13 cellular contexts compared by ENCODE assay signal in the genomic region with DNA sequence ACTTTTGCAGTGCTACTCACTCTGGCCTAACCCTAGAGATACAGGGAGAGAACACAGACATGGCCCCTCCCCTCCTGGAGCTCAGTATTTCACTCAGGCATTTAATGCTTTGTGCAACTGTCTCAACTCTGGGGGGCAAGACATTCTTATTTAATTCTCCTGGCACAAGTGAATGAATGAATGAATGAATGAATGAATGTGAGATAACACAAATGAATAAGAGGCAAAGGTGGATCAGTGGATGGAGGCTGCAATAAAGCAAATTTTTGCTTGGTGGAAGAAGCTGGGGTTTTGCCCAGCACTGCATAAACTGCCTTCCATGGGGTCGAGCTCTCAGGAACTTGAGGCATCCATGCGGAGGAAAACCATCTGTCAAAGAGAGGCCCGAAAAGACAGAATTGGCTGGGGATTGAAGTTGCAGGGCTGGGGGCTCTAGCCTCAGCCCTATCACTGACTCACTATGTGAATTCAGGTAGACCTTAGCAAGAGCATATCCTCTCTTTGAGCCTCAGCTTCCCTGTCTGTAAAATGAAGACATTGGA.
"Had no signal": no experiment of that assay in that cellular context is flagged by ENCODE, and none has a peak within 500 bp of the region (broad histone marks: within the 10 kb centered on the region; RNA-seq: fewer than 3 reads in every experiment).

No MANE protein-coding gene starts in this region.

- DNase-seq: activated CD4-positive, alpha-beta T cell treated with anti-CD3 and anti-CD28 coated beads for 1 hour; activated CD8-positive, alpha-beta memory T cell treated with anti-CD3 and anti-CD28 coated beads for 24 hours; activated CD8-positive, alpha-beta memory T cell treated with anti-CD3 and anti-CD28 coated beads, Interleukin-2, amount 50 U/mL, for 48 hours; activated gamma-delta T cell treated with Interleukin-2 at 50 U/mL for 16 hours; dermis blood vessel endothelial cell; effector memory CD4-positive, alpha-beta T cell; esophagus squamous epithelium; mesenchymal stem cell; natural killer cell; nucleus accumbens; posterior cingulate gyrus; spleen; stimulated activated naive CD4-positive, alpha-beta T cell had no signal

- ATAC-seq: natural killer cell had no signal
